In genomic region chr10:99555371-99556224, GRCh38 we compare ENCODE assay signal across 12 cellular contexts. TPM values are rescaled to one million over a fixed set of nuclear protein-coding genes. Genes with fewer than 3 reads are reported as not detected.
DNase-seq lines count a peak whose midpoint lies in the region; ATAC-seq, FAIRE-seq and TF ChIP-seq lines count a peak whose summit lies in the region.
"Had no signal": no experiment of that assay in that cellular context is flagged by ENCODE, and none has a peak within 500 bp of the region (broad histone marks: within the 10 kb centered on the region; RNA-seq: fewer than 3 reads in every experiment).

No MANE protein-coding gene starts in this region.

- no peak overlapping the region for H3K27ac ChIP-seq in ascending aorta
- H3K27ac ChIP-seq: HL-60 had no signal

- H3K4me3 ChIP-seq in ascending aorta: no peak overlapping the region

- intact Hi-C loops in ascending aorta (cut with DNase I): no loop called here

- H3K4me1 ChIP-seq in ascending aorta: no peaks in the 10 kb centered on the region

- TF ChIP-seq CTCF in ascending aorta (IDR thresholded peaks at IDR 0.05): no peak

- DNase-seq in ELF-1 (ENCODE audit: low read depth, low spot score) (peak; percentile 59), GM19239 (ENCODE audit: insufficient read length, low spot score) (no peak), MV-4-11 (lab: John Stamatoyannopoulos, UW) (peak; percentile 58), NCI-H146 (lab: John Stamatoyannopoulos, UW) (no peak), NCI-H128 (lab: John Stamatoyannopoulos, UW; ENCODE audit: unreplicated experiment) (no peak), COR-L47 (lab: John Stamatoyannopoulos, UW) (no peak), ascending aorta (ENCODE audit: low spot score in 2 of 2) (no peak)
- DNase-seq: head of caudate nucleus had no signal

- peak; percentile 81 for ATAC-seq in HG02840 (IDR thresholded peaks at IDR 0.05; ENCODE audit: low FRiP score, unreplicated experiment)

- FAIRE-seq in GM19239 (lab: Jason Lieb, UNC): peak; percentile 78

- no peaks in the 10 kb centered on the region for H3K27me3 ChIP-seq in ascending aorta

- no peaks in the 10 kb centered on the region for H3K36me3 ChIP-seq in ascending aorta

- no peaks in the 10 kb centered on the region for H3K9me3 ChIP-seq in ascending aorta

RNA-seq across cellular contexts. Expression of gene NKX2-3, which starts 22.9 kb away (rescaled TPM):
- total RNA-seq in ascending aorta: not detected
- total RNA-seq: CD4-positive, CD25-positive, alpha-beta regulatory T cell; neural crest cell had no signal

Comparison
In these comparisons a context has a peak if more than half of its experiments do, and no peak if none do; other contexts are left out.
1. DNase-seq: peak in ELF-1 (single experiment) and MV-4-11 (single experiment); none in GM19239 (single experiment), NCI-H146 (single experiment), NCI-H128 (single experiment), COR-L47 (single experiment) and ascending aorta (0 of 2).